In the genomic region with DNA sequence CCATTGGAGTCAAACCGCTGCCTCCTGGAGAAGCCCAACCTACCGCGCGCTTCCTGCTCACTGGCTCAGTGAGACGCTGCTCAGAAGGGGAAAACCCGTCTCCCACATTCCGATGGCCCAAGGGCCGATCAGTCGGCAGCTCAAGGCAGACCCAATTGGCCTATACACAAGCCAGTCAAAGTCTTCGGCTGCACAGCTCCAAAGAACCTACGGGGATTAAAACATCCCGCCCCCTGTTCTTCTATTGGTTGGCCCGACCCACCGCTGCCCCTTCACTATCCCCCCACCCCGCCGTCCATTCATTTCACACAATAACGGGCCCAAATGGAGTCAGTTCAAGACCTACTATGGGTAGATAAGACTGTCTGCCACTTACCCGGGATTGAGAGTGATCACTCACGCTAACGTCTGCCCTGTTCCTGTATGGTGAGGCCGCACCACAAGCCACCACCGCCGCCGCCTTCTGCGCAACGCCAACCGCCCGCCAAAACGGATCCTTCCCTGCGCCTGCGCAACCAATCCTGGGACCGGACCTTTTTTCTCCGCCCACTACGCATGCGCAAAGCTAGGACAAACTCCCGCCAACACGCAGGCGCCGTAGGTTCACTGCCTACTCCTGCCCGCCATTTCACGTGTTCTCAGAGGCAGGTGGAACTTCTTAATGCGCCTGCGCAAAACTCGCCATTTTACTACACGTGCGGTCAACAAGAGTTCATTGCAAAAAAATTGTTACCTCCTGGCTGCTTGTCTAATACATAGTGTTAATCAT, we compare ENCODE assay signal across 8 cellular contexts. TPM values are rescaled to one million over a fixed set of nuclear protein-coding genes. Genes with fewer than 3 reads are reported as not detected.
DNase-seq lines count a peak whose midpoint lies in the region; ATAC-seq and TF ChIP-seq lines count a peak whose summit lies in the region.

Gene CBX5 (minus strand): TSS at position 491 of the 769 bp plus-strand sequence. CDS start 22,472 bp downstream, outside the sequence.

- H3K4me1 ChIP-seq in BE2C, result no peaks in the 10 kb centered on the region
- H3K4me1 ChIP-seq in colonic mucosa, result peaks cover 22% of the 10 kb centered on the region

- H3K36me3 ChIP-seq in BE2C, result peaks cover 46% of the 10 kb centered on the region
- peaks cover 12% of the 10 kb centered on the region for H3K36me3 ChIP-seq in colonic mucosa

- TF ChIP-seq CTCF in BE2C (IDR thresholded peaks at IDR 0.05; ENCODE audit: low read depth, low read length), result no peak
- no peak for TF ChIP-seq CTCF in colonic mucosa (IDR thresholded peaks at IDR 0.05)

- H3K27me3 ChIP-seq in BE2C, result no peaks in the 10 kb centered on the region
- no peaks in the 10 kb centered on the region for H3K27me3 ChIP-seq in colonic mucosa
- no peaks in the 10 kb centered on the region for H3K27me3 ChIP-seq in layer of hippocampus (ENCODE audit: control insufficient read depth, insufficient read depth, low read length)

- DNase-seq in BE2C (peak; percentile 99), GM19240 (ENCODE audit: insufficient read length, low spot score) (peak; percentile 82), NCI-H524 (lab: John Stamatoyannopoulos, UW) (peak; percentile 98 to 99), colonic mucosa (peak; percentile 99)
- DNase-seq in activated CD4-positive, alpha-beta T cell treated with anti-CD3 and anti-CD28 coated beads for 4 hours, result peak; percentile 100
- DNase-seq in stimulated activated CD4-positive, alpha-beta T cell treated with anti-CD3 and anti-CD28 coated beads, Interleukin-1b, Interleukin-23, amount 100 ng/mL, for 4 hours (ENCODE audit: low read depth in 2 of 2), result peak; percentile 98 to 99

- H3K9me3 ChIP-seq in BE2C, result no peaks in the 10 kb centered on the region
- no peaks in the 10 kb centered on the region for H3K9me3 ChIP-seq in colonic mucosa

- intact Hi-C loops in colonic mucosa (cut with DNase I), result no loop called here

- H3K4me3 ChIP-seq in BE2C (ENCODE audit: low read depth, low read length) (peak within 1 kb of the TSS; percentile 78), colonic mucosa (peak within 1 kb of the TSS; percentile 66)

- H3K9ac ChIP-seq in colonic mucosa (ENCODE audit: low read depth in 2 of 2, low read length in 2 of 2), result peak within 1 kb of the TSS; percentile 73 to 94

- ATAC-seq in HG03457 (IDR thresholded peaks at IDR 0.05; ENCODE audit: unreplicated experiment), result peak; percentile 52

- peak within 1 kb of the TSS; percentile 94 for H3K27ac ChIP-seq in colonic mucosa
- H3K27ac ChIP-seq in layer of hippocampus (ENCODE audit: low read depth, low read length), result peak within 1 kb of the TSS; percentile 99

RNA-seq across cellular contexts. Expression of gene CBX5, which starts in this region (rescaled TPM):
- polyA plus RNA-seq in BE2C (2012; ENCODE audit: insufficient read depth, insufficient read length, low read depth), result 30.1 TPM
- total RNA-seq in colonic mucosa, result 10 to 100 TPM; 49.3 to 77.5 TPM

Comparison
In these comparisons a context has a peak if more than half of its experiments do, and no peak if none do; other contexts are left out.
1. Peak in every context shown above with its lines: DNase-seq, ATAC-seq, H3K4me3 ChIP-seq and H3K27ac ChIP-seq.